Comparison of ENCODE assay signal across 23 cellular contexts in the genomic region with DNA sequence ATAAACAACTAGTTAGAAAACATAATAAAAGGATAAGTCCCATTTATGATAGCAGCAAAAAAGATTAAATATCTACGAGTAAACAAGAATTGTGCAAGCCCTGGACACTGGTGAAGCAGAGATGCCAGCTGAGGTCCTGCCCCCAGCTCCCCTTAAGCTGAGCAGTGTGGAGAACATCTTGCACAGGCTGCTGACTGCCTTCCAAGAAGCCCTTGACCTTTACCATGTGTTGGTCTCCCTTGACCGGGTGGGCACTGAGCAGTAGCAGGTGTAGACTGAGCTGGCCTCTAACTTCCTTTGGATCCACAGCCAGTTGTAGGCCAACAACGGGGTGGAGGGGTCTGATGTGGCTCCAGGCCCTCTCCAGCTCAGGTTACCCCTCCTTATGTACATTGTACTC. TPM values are rescaled to one million over a fixed set of nuclear protein-coding genes. Genes with fewer than 3 reads are reported as not detected.
DNase-seq lines count a peak whose midpoint lies in the region; ATAC-seq and TF ChIP-seq lines count a peak whose summit lies in the region.
"Had no signal": no experiment of that assay in that cellular context is flagged by ENCODE, and none has a peak within 500 bp of the region (broad histone marks: within the 10 kb centered on the region; RNA-seq: fewer than 3 reads in every experiment).

No MANE protein-coding gene starts in this region.

- DNase-seq in ACHN: peak; percentile 53
- peak; percentile 12 for DNase-seq in NCI-H2196 (lab: John Stamatoyannopoulos, UW; ENCODE audit: unreplicated experiment)
- DNase-seq in psoas muscle: no peak
- no peak for DNase-seq in naive thymus-derived CD8-positive, alpha-beta T cell
- DNase-seq in substantia nigra (lab: John Stamatoyannopoulos, UW): no peak
- no peak for DNase-seq in Ammon's horn (ENCODE audit: low spot score)
- DNase-seq: DND-41, NCI-H1092 treated with DMSO at 0.1 percent for 48 hours, NCI-H1436 treated with DMSO at 0.1 percent for 48 hours, NCI-H2029, NCI-H524 treated with DMSO at 0.1 percent for 48 hours, NCI-H82, PC-3, RPMI8226, SHP77 had no signal

- POLR2A ChIA-PET in naive thymus-derived CD8-positive, alpha-beta T cell (lab: Charles Lee): no interaction called here

- 71 to 80% methylated on average over 1 to 3 of the region's 3 CpGs for WGBS in gastroesophageal sphincter (ENCODE audit: low coverage in 1 of 2), 2 donors
- 42 to 53% (median 44%) methylated on average over 3 of the region's 3 CpGs for WGBS in psoas muscle, 3 donors

- H3K36me3 Mint-ChIP-seq in naive thymus-derived CD8-positive, alpha-beta T cell: peaks cover 0 to 74% (median 22%) of the 10 kb centered on the region in 3 donors

- no peaks in the 10 kb centered on the region for H3K9me3 Mint-ChIP-seq in naive thymus-derived CD8-positive, alpha-beta T cell

- in situ Hi-C loops in ACHN (cut with HindIII; ENCODE audit: low pct_ligation_motif_present, low pct_unique_long_range_greater_than_20kb, low sequenced_read_pairs): no loop called here

- intact Hi-C loops in psoas muscle (cut with DNase I): loop anchor here in 1 of 2 donors (2.0 kb wide), 1 partner anchor 23 kb away; no protein-coding TSS in a partner anchor

- TF ChIP-seq CTCF in gastroesophageal sphincter (IDR thresholded peaks at IDR 0.05) (no peak), psoas muscle (IDR thresholded peaks at IDR 0.05) (no peak)

- no peak overlapping the region for H3K4me3 Mint-ChIP-seq in naive thymus-derived CD8-positive, alpha-beta T cell
- H3K4me3 Mint-ChIP-seq: B cell, GM23338 had no signal

- no peaks in the 10 kb centered on the region for H3K4me1 ChIP-seq in gastroesophageal sphincter
- no peaks in the 10 kb centered on the region for H3K4me1 ChIP-seq in psoas muscle
- H3K4me1 ChIP-seq: HAP-1 had no signal

- no peak for TF ChIP-seq POLR2A in gastroesophageal sphincter (IDR thresholded peaks at IDR 0.05)

- H3K27me3 Mint-ChIP-seq in naive thymus-derived CD8-positive, alpha-beta T cell: no peaks in the 10 kb centered on the region
- H3K27me3 Mint-ChIP-seq: B cell had no signal

- no peak for TF ChIP-seq EP300 in gastroesophageal sphincter (IDR thresholded peaks at IDR 0.05)

- H3K9me3 ChIP-seq in gastroesophageal sphincter (no peaks in the 10 kb centered on the region), psoas muscle (no peaks in the 10 kb centered on the region)
- H3K9me3 ChIP-seq: HAP-1 had no signal

- H3K27me3 ChIP-seq in gastroesophageal sphincter (no peaks in the 10 kb centered on the region), psoas muscle (ENCODE audit: insufficient read depth in 3 of 3, low read length in 2 of 3) (no peaks in the 10 kb centered on the region)

- peak overlapping the region in 2 of 10 donors; percentile 29 to 62 for H3K27ac Mint-ChIP-seq in naive thymus-derived CD8-positive, alpha-beta T cell
- H3K27ac Mint-ChIP-seq: B cell, GM23338 had no signal

- peaks cover 0 to 92% of the 10 kb centered on the region in 2 donors for H3K36me3 ChIP-seq in gastroesophageal sphincter
- H3K36me3 ChIP-seq in psoas muscle (ENCODE audit: insufficient read depth in 1 of 2, low read depth in 1 of 2): peaks cover 3 to 74% of the 10 kb centered on the region in 2 donors

- H3K27ac ChIP-seq in gastroesophageal sphincter: no peak overlapping the region
- H3K27ac ChIP-seq in psoas muscle: no peak overlapping the region
- no peak overlapping the region for H3K27ac ChIP-seq in substantia nigra (ENCODE audit: low read depth, low read length, poor library complexity, severe bottlenecking)
- H3K27ac ChIP-seq: HL-60, KMS-11 had no signal

- no peak overlapping the region for H3K4me3 ChIP-seq in gastroesophageal sphincter
- H3K4me3 ChIP-seq in psoas muscle: no peak overlapping the region
- H3K4me3 ChIP-seq: GM23338, HAP-1 had no signal

- ATAC-seq in gastroesophageal sphincter (peak; percentile 19), psoas muscle (peak in 3 of 4 donors; percentile 44 to 68 (median 54)), HG03159 (IDR thresholded peaks at IDR 0.05; ENCODE audit: unreplicated experiment) (no peak)
- ATAC-seq in naive thymus-derived CD8-positive, alpha-beta T cell: no peak
- ATAC-seq: GM23338, PC-3 had no signal

- H3K4me1 Mint-ChIP-seq in naive thymus-derived CD8-positive, alpha-beta T cell: no peaks in the 10 kb centered on the region
- H3K4me1 Mint-ChIP-seq: B cell, GM23338 had no signal

RNA-seq across cellular contexts. Expression of a gene that starts 47.7 kb away (rescaled TPM):
- total RNA-seq in gastroesophageal sphincter: 10 to 100 TPM; 13.4 to 47.7 (median 28.2) TPM
- total RNA-seq in psoas muscle: under 1 TPM; 0.26 to 0.79 (median 0.50) TPM
- under 1 TPM; 0.38 to 0.52 (median 0.44) TPM for polyA plus RNA-seq in psoas muscle
- under 1 TPM; 0.10 to 0.11 TPM for total RNA-seq in naive thymus-derived CD8-positive, alpha-beta T cell
- polyA plus RNA-seq in naive thymus-derived CD8-positive, alpha-beta T cell: under 1 TPM; 0.07 to 0.37 (median 0.10) TPM
- total RNA-seq: G401 had no signal

RNA-seq across cellular contexts. Expression of a gene that starts 53.3 kb away (rescaled TPM):
- total RNA-seq in gastroesophageal sphincter: 10 to 100 TPM; 40.1 to 54.6 (median 45.9) TPM
- 10 to 100 TPM; 16.5 to 27.4 (median 20.5) TPM for total RNA-seq in psoas muscle
- 10 to 100 TPM; 14.2 to 32.5 (median 19.1) TPM for polyA plus RNA-seq in psoas muscle
- total RNA-seq in naive thymus-derived CD8-positive, alpha-beta T cell: 10 to 100 TPM; 36.8 to 46.3 TPM
- polyA plus RNA-seq in naive thymus-derived CD8-positive, alpha-beta T cell: 10 to 100 TPM; 14.7 to 26.1 (median 20.6) TPM

Comparison
In these comparisons a context has a peak if more than half of its experiments do, and no peak if none do; other contexts are left out.
1. DNase-seq: peak in ACHN (single experiment) and NCI-H2196 (single experiment); none in psoas muscle (0 of 2), naive thymus-derived CD8-positive, alpha-beta T cell (0 of 10), substantia nigra (0 of 49) and Ammon's horn (single experiment).
2. ATAC-seq: peak in gastroesophageal sphincter (single experiment) and psoas muscle (3 of 4); none in HG03159 (single experiment) and naive thymus-derived CD8-positive, alpha-beta T cell (0 of 2).
3. RNA of a gene that starts 47.7 kb away (total RNA-seq): 13.4 to 47.7 TPM in gastroesophageal sphincter; 0.26 to 0.79 TPM in psoas muscle and 0.10 to 0.11 TPM in naive thymus-derived CD8-positive, alpha-beta T cell; every median in the first group is over 4 times any median in the second.